39 cellular contexts compared by ENCODE assay signal in the genomic region with DNA sequence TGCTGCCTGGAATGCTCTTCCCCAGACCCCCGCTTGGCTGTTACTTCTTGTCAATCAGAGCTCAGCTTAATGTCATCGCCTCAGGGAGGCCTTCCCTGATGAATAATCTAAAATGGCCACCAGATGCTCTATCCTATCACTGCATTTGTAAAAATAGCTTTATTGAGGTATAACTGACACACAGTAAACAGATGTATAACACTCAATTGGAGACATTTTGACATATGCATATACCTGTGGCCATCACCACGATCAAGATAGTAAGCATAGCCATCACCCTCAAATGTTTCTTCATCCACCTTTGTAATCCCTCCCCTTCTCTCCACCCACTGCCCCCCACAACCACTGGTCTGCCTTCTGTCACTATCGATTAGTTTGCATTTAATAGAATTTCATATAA.
"Had no signal": no experiment of that assay in that cellular context is flagged by ENCODE, and none has a peak within 500 bp of the region (broad histone marks: within the 10 kb centered on the region; RNA-seq: fewer than 3 reads in every experiment).

No MANE protein-coding gene starts in this region.

- FAIRE-seq: astrocyte, bronchial epithelial cell, colon had no signal

- H3K4me1 ChIP-seq: breast epithelium had no signal

- ATAC-seq: activated naive CD4-positive, alpha-beta T cell treated with anti-CD3 and anti-CD28 coated beads, Interleukin-2, amount 50 U/mL, for 72 hours; activated naive CD8-positive, alpha-beta T cell treated with anti-CD3 and anti-CD28 coated beads, Interleukin-2, amount 50 U/mL, for 24 hours; activated T-cell treated with anti-CD3 and anti-CD28 coated beads, Interleukin-2, amount 50 U/mL, for 4 hours; activated T-cell treated with anti-CD3 and anti-CD28 coated beads, Interleukin-2, amount 50 U/mL, for 72 hours; activated T-helper 17 cell treated with anti-CD3 and anti-CD28 coated beads, Interleukin-2, amount 50 U/mL, for 72 hours; body of pancreas had no signal

- H3K9me3 ChIP-seq: adrenal gland, ascending aorta, body of pancreas, breast epithelium had no signal

- H3K4me1 Mint-ChIP-seq: activated naive CD4-positive, alpha-beta T cell treated with anti-CD3 and anti-CD28 coated beads, Interleukin-2, amount 10 ng/mL, durations not matched to agents 7 days and 5 days; activated naive CD4-positive, alpha-beta T cell treated with anti-CD3 and anti-CD28 coated beads, Interleukin-2, amount 50 U/mL, for 24 hours; activated naive CD8-positive, alpha-beta T cell treated with anti-CD3 and anti-CD28 coated beads for 36 hours; activated naive CD8-positive, alpha-beta T cell treated with anti-CD3 and anti-CD28 coated beads, Interleukin-2, amount 10 ng/mL, durations not matched to agents 7 days and 5 days; activated naive CD8-positive, alpha-beta T cell treated with anti-CD3 and anti-CD28 coated beads, Interleukin-2, amount 50 U/mL, for 24 hours; activated T-helper 17 cell treated with anti-CD3 and anti-CD28 coated beads, Interleukin-2, amount 50 U/mL, for 72 hours had no signal

- H3K4me3 ChIP-seq: adrenal gland, ascending aorta, body of pancreas, breast epithelium, cardiac muscle cell had no signal

- H3K4me3 Mint-ChIP-seq: activated naive CD4-positive, alpha-beta T cell treated with anti-CD3 and anti-CD28 coated beads for 36 hours; activated naive CD4-positive, alpha-beta T cell treated with anti-CD3 and anti-CD28 coated beads, Interleukin-2, amount 10 ng/mL, durations not matched to agents 7 days and 5 days; activated naive CD4-positive, alpha-beta T cell treated with anti-CD3 and anti-CD28 coated beads, Interleukin-2, amount 50 U/mL, for 24 hours; activated naive CD8-positive, alpha-beta T cell; activated naive CD8-positive, alpha-beta T cell treated with anti-CD3 and anti-CD28 coated beads for 36 hours; activated naive CD8-positive, alpha-beta T cell treated with anti-CD3 and anti-CD28 coated beads, Interleukin-2, amount 10 ng/mL, durations not matched to agents 7 days and 5 days; activated naive CD8-positive, alpha-beta T cell treated with anti-CD3 and anti-CD28 coated beads, Interleukin-2, amount 50 U/mL, for 24 hours; activated T-cell treated with anti-CD3 and anti-CD28 coated beads, Interleukin-2, amount 50 U/mL, for 24 hours; activated T-cell treated with anti-CD3 and anti-CD28 coated beads, Interleukin-2, amount 50 U/mL, for 4 hours; activated T-cell treated with anti-CD3 and anti-CD28 coated beads, Interleukin-2, amount 50 U/mL, for 72 hours; activated T-helper 1 cell treated with anti-CD3 and anti-CD28 coated beads, Interleukin-12 subunit alpha, Interleukin-12 subunit beta, Interleukin-2, Interleukin-4 antibody, amounts not matched to agents 30 ng/mL and 10 ng/mL and 1 ng/mL, durations not matched to agents 14 hours and 24 hours and 36 hours; activated T-helper 17 cell treated with anti-CD3 and anti-CD28 coated beads, Interleukin-2, amount 50 U/mL, for 72 hours; central memory CD8-positive, alpha-beta T cell had no signal

- H3K9me3 Mint-ChIP-seq: activated naive CD4-positive, alpha-beta T cell treated with anti-CD3 and anti-CD28 coated beads, Interleukin-2, amount 10 ng/mL, durations not matched to agents 7 days and 5 days; activated naive CD8-positive, alpha-beta T cell treated with anti-CD3 and anti-CD28 coated beads, Interleukin-2, amount 10 ng/mL, durations not matched to agents 7 days and 5 days; activated T-helper 1 cell treated with anti-CD3 and anti-CD28 coated beads, Interleukin-12 subunit alpha, Interleukin-12 subunit beta, Interleukin-2, Interleukin-4 antibody, amounts not matched to agents 30 ng/mL and 10 ng/mL and 1 ng/mL, durations not matched to agents 14 hours and 24 hours and 36 hours; activated T-helper 2 cell treated with anti-CD3 and anti-CD28 coated beads, Interferon-gamma antibody, Interleukin-2, Interleukin-4, amounts not matched to agents 10 μg/mL and 5 μg/mL and 100 μg/mL, durations not matched to agents 14 hours and 24 hours and 36 hours; central memory CD8-positive, alpha-beta T cell had no signal

- DNase-seq: activated effector memory CD4-positive, alpha-beta T cell treated with anti-CD3 and anti-CD28 coated beads, Interleukin-2, amount 50 U/mL, for 16 hours; activated effector memory CD4-positive, alpha-beta T cell treated with Interleukin-2 at 50 U/mL for 16 hours; activated gamma-delta T cell; activated gamma-delta T cell treated with Interleukin-2 at 50 U/mL for 16 hours; activated naive CD4-positive, alpha-beta T cell; activated naive CD4-positive, alpha-beta T cell treated with anti-CD3 and anti-CD28 coated beads for 36 hours; activated naive CD4-positive, alpha-beta T cell treated with anti-CD3 and anti-CD28 coated beads, Interleukin-2, amount 10 ng/mL, durations not matched to agents 7 days and 5 days; activated naive CD4-positive, alpha-beta T cell treated with anti-CD3 and anti-CD28 coated beads, Interleukin-2, amount 50 U/mL, for 16 hours; activated naive CD4-positive, alpha-beta T cell treated with Interleukin-2 at 50 U/mL for 16 hours; activated naive CD8-positive, alpha-beta T cell treated with anti-CD3 and anti-CD28 coated beads for 36 hours; activated naive CD8-positive, alpha-beta T cell treated with anti-CD3 and anti-CD28 coated beads, Interleukin-2, amount 10 ng/mL, durations not matched to agents 7 days and 5 days; activated naive CD8-positive, alpha-beta T cell treated with anti-CD3 and anti-CD28 coated beads, Interleukin-2, amount 50 U/mL, for 24 hours; activated T-cell treated with anti-CD3 and anti-CD28 coated beads, Interleukin-2, amount 50 U/mL, for 24 hours; activated T-cell treated with anti-CD3 and anti-CD28 coated beads, Interleukin-2, amount 50 U/mL, for 4 hours; activated T-cell treated with anti-CD3 and anti-CD28 coated beads, Interleukin-2, amount 50 U/mL, for 48 hours; activated T-cell treated with anti-CD3 and anti-CD28 coated beads, Interleukin-2, amount 50 U/mL, for 72 hours; adrenal gland; amniotic stem cell; amygdala; anterior cingulate cortex; aorta; body of pancreas; brain microvascular endothelial cell; caudate nucleus; central memory CD4-positive, alpha-beta T cell; cerebellar nuclear complex had no signal

- H3K36me3 Mint-ChIP-seq: activated naive CD4-positive, alpha-beta T cell treated with anti-CD3 and anti-CD28 coated beads, Interleukin-2, amount 10 ng/mL, durations not matched to agents 7 days and 5 days; activated naive CD4-positive, alpha-beta T cell treated with anti-CD3 and anti-CD28 coated beads, Interleukin-2, amount 50 U/mL, for 72 hours; activated naive CD8-positive, alpha-beta T cell; activated naive CD8-positive, alpha-beta T cell treated with anti-CD3 and anti-CD28 coated beads for 36 hours; activated naive CD8-positive, alpha-beta T cell treated with anti-CD3 and anti-CD28 coated beads, Interleukin-2, amount 10 ng/mL, durations not matched to agents 7 days and 5 days had no signal

- H3K27ac Mint-ChIP-seq: activated naive CD4-positive, alpha-beta T cell treated with anti-CD3 and anti-CD28 coated beads for 36 hours; activated naive CD4-positive, alpha-beta T cell treated with anti-CD3 and anti-CD28 coated beads, Interleukin-2, amount 10 ng/mL, durations not matched to agents 7 days and 5 days; activated naive CD4-positive, alpha-beta T cell treated with anti-CD3 and anti-CD28 coated beads, Interleukin-2, amount 50 U/mL, for 24 hours; activated naive CD4-positive, alpha-beta T cell treated with anti-CD3 and anti-CD28 coated beads, Interleukin-2, amount 50 U/mL, for 72 hours; activated naive CD8-positive, alpha-beta T cell; activated naive CD8-positive, alpha-beta T cell treated with anti-CD3 and anti-CD28 coated beads for 36 hours; activated naive CD8-positive, alpha-beta T cell treated with anti-CD3 and anti-CD28 coated beads, Interleukin-2, amount 10 ng/mL, durations not matched to agents 7 days and 5 days; activated naive CD8-positive, alpha-beta T cell treated with anti-CD3 and anti-CD28 coated beads, Interleukin-2, amount 50 U/mL, for 24 hours; activated T-cell treated with anti-CD3 and anti-CD28 coated beads, Interleukin-2, amount 50 U/mL, for 24 hours; activated T-cell treated with anti-CD3 and anti-CD28 coated beads, Interleukin-2, amount 50 U/mL, for 72 hours; activated T-helper 1 cell treated with anti-CD3 and anti-CD28 coated beads, Interleukin-12 subunit alpha, Interleukin-12 subunit beta, Interleukin-2, Interleukin-4 antibody, amounts not matched to agents 30 ng/mL and 10 ng/mL and 1 ng/mL, durations not matched to agents 14 hours and 24 hours and 36 hours; activated T-helper 17 cell treated with anti-CD3 and anti-CD28 coated beads, Interleukin-2, amount 50 U/mL, for 72 hours; activated T-helper 2 cell treated with anti-CD3 and anti-CD28 coated beads, Interferon-gamma antibody, Interleukin-2, Interleukin-4, amounts not matched to agents 10 μg/mL and 5 μg/mL and 100 μg/mL, durations not matched to agents 14 hours and 24 hours and 36 hours had no signal

- H3K36me3 ChIP-seq: adrenal gland, ascending aorta, brain microvascular endothelial cell, breast epithelium, cardiac muscle cell had no signal

- H3K27ac ChIP-seq: ascending aorta, body of pancreas, brain microvascular endothelial cell, breast epithelium, cardiac muscle cell had no signal

- H3K27me3 ChIP-seq: adrenal gland, ascending aorta, body of pancreas, brain microvascular endothelial cell, cardiac muscle cell had no signal
